Comparison of ENCODE assay signal across 25 cellular contexts in genomic region chr4:82320351-82320750, GRCh38.
"Had no signal": no experiment of that assay in that cellular context is flagged by ENCODE, and none has a peak within 500 bp of the region (broad histone marks: within the 10 kb centered on the region; RNA-seq: fewer than 3 reads in every experiment).

No MANE protein-coding gene starts in this region.

- ATAC-seq: gastrocnemius medialis; left cardiac atrium; left lung; mucosa of descending colon; natural killer cell treated with Interleukin-12 subunit alpha and Interleukin-12 subunit beta and Interleukin-15 and Interleukin-18, amount 100 ng/mL, for 72 hours; right cardiac atrium; stimulated activated naive CD8-positive, alpha-beta T cell treated with anti-CD3 and anti-CD28 coated beads, Interleukin-15, amount 100 ng/mL, for 72 hours had no signal

- H3K4me1 ChIP-seq: esophagus squamous epithelium, gastrocnemius medialis, left lung, prostate gland, sigmoid colon, spleen, suprapubic skin, transverse colon had no signal

- DNase-seq: dermis blood vessel endothelial cell; effector memory CD4-positive, alpha-beta T cell; erythroblast; esophagus squamous epithelium; gastrocnemius medialis; head of caudate nucleus; left cardiac atrium; left lung; mesenchymal stem cell; mucosa of descending colon; naive B cell; right cardiac atrium; sigmoid colon; spleen; stimulated activated CD4-positive, alpha-beta T cell treated with anti-CD3 and anti-CD28 coated beads, Interleukin-2, amount 100 ng/mL, for 48 hours; stimulated activated CD8-positive, alpha-beta memory T cell treated with anti-CD3 and anti-CD28 coated beads, Interleukin-4, amount 100 ng/mL, for 48 hours; stimulated activated naive CD4-positive, alpha-beta T cell; stimulated activated naive CD8-positive, alpha-beta T cell treated with anti-CD3 and anti-CD28 coated beads, Interleukin-15, amount 100 ng/mL, for 72 hours; transverse colon had no signal

- H3K27me3 ChIP-seq: esophagus squamous epithelium, gastrocnemius medialis, left lung, neutrophil, sigmoid colon, spleen, suprapubic skin, transverse colon had no signal

- H3K27ac ChIP-seq: coronary artery, esophagus squamous epithelium, gastrocnemius medialis, left lung, neutrophil, prostate gland, sigmoid colon, skin epidermis, spleen, suprapubic skin, transverse colon had no signal

- H3K36me3 ChIP-seq: esophagus squamous epithelium, gastrocnemius medialis, left lung, neutrophil, prostate gland, sigmoid colon, spleen, suprapubic skin, transverse colon had no signal

- H3K4me3 ChIP-seq: coronary artery, esophagus squamous epithelium, gastrocnemius medialis, left lung, mucosa of descending colon, prostate gland, sigmoid colon, skin epidermis, spleen, suprapubic skin, transverse colon had no signal

- H3K9me3 ChIP-seq: gastrocnemius medialis, mucosa of descending colon, neutrophil, prostate gland, transverse colon had no signal
